In the genomic region with DNA sequence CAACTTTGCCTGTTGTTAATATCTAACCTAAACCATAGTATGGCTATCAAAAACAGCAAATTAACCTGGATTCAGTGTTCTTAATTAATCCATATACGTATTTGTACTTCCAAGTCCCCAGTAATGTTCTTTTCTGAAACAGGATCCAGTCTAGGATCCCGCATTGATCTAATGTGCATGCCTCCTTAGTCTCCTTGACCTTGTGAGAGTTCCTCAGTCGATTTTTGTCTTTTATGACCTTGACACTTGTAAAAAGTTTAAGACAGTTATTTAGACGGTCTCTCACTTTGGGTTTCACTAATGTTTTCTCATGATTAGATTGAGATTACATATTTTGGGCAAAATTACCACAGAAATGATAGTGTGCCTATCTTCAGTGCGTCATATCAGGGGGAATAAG, we compare ENCODE assay signal across 23 cellular contexts.
DNase-seq lines count a peak whose midpoint lies in the region; ATAC-seq and TF ChIP-seq lines count a peak whose summit lies in the region.
"Had no signal": no experiment of that assay in that cellular context is flagged by ENCODE, and none has a peak within 500 bp of the region (broad histone marks: within the 10 kb centered on the region; RNA-seq: fewer than 3 reads in every experiment).

No MANE protein-coding gene starts in this region.

- no peak for ATAC-seq in left ventricle myocardium superior
- no peak for ATAC-seq in central memory CD8-positive, alpha-beta T cell (replicated peaks; ENCODE audit: extremely low read depth, poor library complexity, severe bottlenecking)
- no peak for ATAC-seq in stimulated activated naive CD8-positive, alpha-beta T cell treated with anti-CD3 and anti-CD28 coated beads, Interleukin-15, amount 100 ng/mL, for 72 hours
- ATAC-seq in activated CD4-positive, CD25-positive, alpha-beta regulatory T cell treated with anti-CD3 and anti-CD28 coated beads, Interleukin-2, amount 50 U/mL, for 24 hours: no peak
- ATAC-seq: K562 had no signal

- H3K4me3 Mint-ChIP-seq in T-helper 1 cell treated with Interleukin-12 subunit alpha and Interleukin-12 subunit beta and Interleukin-4 antibody, amounts not matched to agents 30 μg/mL and 1 μg/mL, for 36 hours: peak overlapping the region; percentile 35
- no peak overlapping the region for H3K4me3 Mint-ChIP-seq in central memory CD8-positive, alpha-beta T cell
- H3K4me3 Mint-ChIP-seq in stimulated activated naive CD8-positive, alpha-beta T cell treated with anti-CD3 and anti-CD28 coated beads, Interleukin-15, amount 100 ng/mL, for 72 hours: peak overlapping the region in 1 of 2 donors; percentile 9
- H3K4me3 Mint-ChIP-seq: mesothelial cell of epicardium, neural progenitor cell had no signal

- H3K9me3 Mint-ChIP-seq in T-helper 1 cell treated with Interleukin-12 subunit alpha and Interleukin-12 subunit beta and Interleukin-4 antibody, amounts not matched to agents 30 μg/mL and 1 μg/mL, for 36 hours: peaks cover 8% of the 10 kb centered on the region
- no peaks in the 10 kb centered on the region for H3K9me3 Mint-ChIP-seq in central memory CD8-positive, alpha-beta T cell
- peaks cover 4 to 7% of the 10 kb centered on the region in 2 donors for H3K9me3 Mint-ChIP-seq in stimulated activated naive CD8-positive, alpha-beta T cell treated with anti-CD3 and anti-CD28 coated beads, Interleukin-15, amount 100 ng/mL, for 72 hours
- H3K9me3 Mint-ChIP-seq: mesothelial cell of epicardium, neural progenitor cell had no signal

- peaks cover 98% of the 10 kb centered on the region for H3K4me1 ChIP-seq in left ventricle myocardium inferior

- H3K27me3 Mint-ChIP-seq in T-helper 1 cell treated with Interleukin-12 subunit alpha and Interleukin-12 subunit beta and Interleukin-4 antibody, amounts not matched to agents 30 μg/mL and 1 μg/mL, for 36 hours (ENCODE audit: low read depth): no peaks in the 10 kb centered on the region
- H3K27me3 Mint-ChIP-seq in central memory CD8-positive, alpha-beta T cell: no peaks in the 10 kb centered on the region
- no peaks in the 10 kb centered on the region for H3K27me3 Mint-ChIP-seq in stimulated activated naive CD8-positive, alpha-beta T cell treated with anti-CD3 and anti-CD28 coated beads, Interleukin-15, amount 100 ng/mL, for 72 hours
- H3K27me3 Mint-ChIP-seq: progenitor cell of endocrine pancreas had no signal

- H3K36me3 ChIP-seq in left ventricle myocardium inferior: peaks cover 91% of the 10 kb centered on the region
- H3K36me3 ChIP-seq: neural progenitor cell, uterus had no signal

- intact Hi-C loops in left ventricle myocardium inferior (cut with micrococcal nuclease) (no loop called here), left ventricle myocardium superior (cut with micrococcal nuclease) (no loop called here)

- peak overlapping the region; percentile 54 for H3K27ac ChIP-seq in left ventricle myocardium inferior (replicated peaks)
- H3K27ac ChIP-seq: 22Rv1, neural progenitor cell, stomach had no signal

- H3K27ac Mint-ChIP-seq in T-helper 1 cell treated with Interleukin-12 subunit alpha and Interleukin-12 subunit beta and Interleukin-4 antibody, amounts not matched to agents 30 μg/mL and 1 μg/mL, for 36 hours: peak overlapping the region; percentile 70
- peak overlapping the region; percentile 52 for H3K27ac Mint-ChIP-seq in central memory CD8-positive, alpha-beta T cell (ENCODE audit: low read depth)
- peak overlapping the region; percentile 61 to 68 for H3K27ac Mint-ChIP-seq in stimulated activated naive CD8-positive, alpha-beta T cell treated with anti-CD3 and anti-CD28 coated beads, Interleukin-15, amount 100 ng/mL, for 72 hours
- H3K27ac Mint-ChIP-seq: mesothelial cell of epicardium, neural progenitor cell, progenitor cell of endocrine pancreas had no signal

- H3K27me3 ChIP-seq in left ventricle myocardium inferior (ENCODE audit: low read depth): no peaks in the 10 kb centered on the region
- H3K27me3 ChIP-seq: neural progenitor cell, stomach, uterus had no signal

- H3K36me3 Mint-ChIP-seq in T-helper 1 cell treated with Interleukin-12 subunit alpha and Interleukin-12 subunit beta and Interleukin-4 antibody, amounts not matched to agents 30 μg/mL and 1 μg/mL, for 36 hours (ENCODE audit: low read depth): peaks cover 85% of the 10 kb centered on the region
- H3K36me3 Mint-ChIP-seq in central memory CD8-positive, alpha-beta T cell (ENCODE audit: insufficient read depth): peaks cover 82% of the 10 kb centered on the region

- no peak for DNase-seq in T-helper 1 cell
- DNase-seq in left ventricle myocardium inferior: no peak
- no peak for DNase-seq in left ventricle myocardium superior
- DNase-seq in central memory CD8-positive, alpha-beta T cell (ENCODE audit: low spot score in 2 of 2): no peak
- DNase-seq in stimulated activated naive CD8-positive, alpha-beta T cell treated with anti-CD3 and anti-CD28 coated beads, Interleukin-15, amount 100 ng/mL, for 72 hours: no peak
- DNase-seq in GF-D8 (lab: John Stamatoyannopoulos, UW): no peak
- DNase-seq: activated CD8-positive, alpha-beta memory T cell treated with anti-CD3 and anti-CD28 coated beads for 24 hours; activated gamma-delta T cell; Caco-2; DND-41; effector CD8-positive, alpha-beta T cell; NCI-H146; NCI-H526 treated with DMSO at 0.1 percent for 48 hours; stimulated activated CD4-positive, alpha-beta T cell treated with anti-CD3 and anti-CD28 coated beads, Interleukin-2, amount 100 ng/mL, for 24 hours; stomach; uterus had no signal

- peaks cover 81% of the 10 kb centered on the region for H3K4me1 Mint-ChIP-seq in T-helper 1 cell treated with Interleukin-12 subunit alpha and Interleukin-12 subunit beta and Interleukin-4 antibody, amounts not matched to agents 30 μg/mL and 1 μg/mL, for 36 hours (ENCODE audit: low read depth)
- H3K4me1 Mint-ChIP-seq in central memory CD8-positive, alpha-beta T cell: peaks cover 79% of the 10 kb centered on the region
- H3K4me1 Mint-ChIP-seq in stimulated activated naive CD8-positive, alpha-beta T cell treated with anti-CD3 and anti-CD28 coated beads, Interleukin-15, amount 100 ng/mL, for 72 hours: peaks cover 97% of the 10 kb centered on the region

- H3K4me3 ChIP-seq in left ventricle myocardium inferior: no peak overlapping the region
- H3K4me3 ChIP-seq: K562, neural progenitor cell, stomach, uterus had no signal

- no peak for TF ChIP-seq CTCF in left ventricle myocardium inferior (IDR thresholded peaks at IDR 0.05; ENCODE audit: borderline replicate concordance)

- no peaks in the 10 kb centered on the region for H3K9me3 ChIP-seq in left ventricle myocardium inferior (replicated peaks)
- H3K9me3 ChIP-seq: Caco-2, stomach, uterus had no signal
